In genomic region chr22:42877158-42877557, GRCh38 we compare ENCODE assay signal across 22 cellular contexts.
"Had no signal": no experiment of that assay in that cellular context is flagged by ENCODE, and none has a peak within 500 bp of the region (broad histone marks: within the 10 kb centered on the region; RNA-seq: fewer than 3 reads in every experiment).

No MANE protein-coding gene starts in this region.

- H3K4me3 ChIP-seq: coronary artery, esophagus muscularis mucosa, right lobe of liver, suprapubic skin, vagina had no signal

- H3K4me1 ChIP-seq: suprapubic skin, vagina had no signal

- H3K27me3 Mint-ChIP-seq: naive thymus-derived CD8-positive, alpha-beta T cell; progenitor cell of endocrine pancreas; stimulated activated naive CD8-positive, alpha-beta T cell treated with anti-CD3 and anti-CD28 coated beads, Interleukin-15, amount 100 ng/mL, for 72 hours had no signal

- H3K9me3 ChIP-seq: esophagus muscularis mucosa, pancreas, right lobe of liver, suprapubic skin, vagina had no signal

- H3K27me3 ChIP-seq: esophagus muscularis mucosa, pancreas, right lobe of liver, suprapubic skin, vagina had no signal

- H3K4me1 Mint-ChIP-seq: immature natural killer cell; stimulated activated naive CD8-positive, alpha-beta T cell treated with anti-CD3 and anti-CD28 coated beads, Interleukin-15, amount 100 ng/mL, for 72 hours had no signal

- ATAC-seq: naive thymus-derived CD8-positive, alpha-beta T cell; pancreas; right lobe of liver; stimulated activated naive CD8-positive, alpha-beta T cell treated with anti-CD3 and anti-CD28 coated beads, Interleukin-15, amount 100 ng/mL, for 72 hours had no signal

- H3K27ac Mint-ChIP-seq: immature natural killer cell, progenitor cell of endocrine pancreas had no signal

- DNase-seq: dermis blood vessel endothelial cell; effector memory CD4-positive, alpha-beta T cell; foreskin melanocyte; glutamatergic neuron; hypothalamus; immature natural killer cell; islet precursor cell; naive thymus-derived CD8-positive, alpha-beta T cell; occipital lobe; small intestine; stimulated activated CD4-positive, alpha-beta T cell treated with anti-CD3 and anti-CD28 coated beads, Interleukin-15, amount 100 ng/mL, for 24 hours; stimulated activated CD4-positive, alpha-beta T cell treated with anti-CD3 and anti-CD28 coated beads, Interleukin-2, amount 100 ng/mL, for 48 hours; stimulated activated naive CD4-positive, alpha-beta T cell; stimulated activated naive CD8-positive, alpha-beta T cell treated with anti-CD3 and anti-CD28 coated beads, Interleukin-15, amount 100 ng/mL, for 72 hours; trophoblast cell had no signal

- H3K4me3 Mint-ChIP-seq: immature natural killer cell; naive thymus-derived CD8-positive, alpha-beta T cell; stimulated activated naive CD8-positive, alpha-beta T cell treated with anti-CD3 and anti-CD28 coated beads, Interleukin-15, amount 100 ng/mL, for 72 hours had no signal

- H3K9me3 Mint-ChIP-seq: immature natural killer cell; naive thymus-derived CD8-positive, alpha-beta T cell; stimulated activated naive CD8-positive, alpha-beta T cell treated with anti-CD3 and anti-CD28 coated beads, Interleukin-15, amount 100 ng/mL, for 72 hours had no signal

- H3K27ac ChIP-seq: coronary artery, esophagus muscularis mucosa, right lobe of liver, suprapubic skin, vagina had no signal
